Comparison of ENCODE assay signal across 30 cellular contexts in the genomic region with DNA sequence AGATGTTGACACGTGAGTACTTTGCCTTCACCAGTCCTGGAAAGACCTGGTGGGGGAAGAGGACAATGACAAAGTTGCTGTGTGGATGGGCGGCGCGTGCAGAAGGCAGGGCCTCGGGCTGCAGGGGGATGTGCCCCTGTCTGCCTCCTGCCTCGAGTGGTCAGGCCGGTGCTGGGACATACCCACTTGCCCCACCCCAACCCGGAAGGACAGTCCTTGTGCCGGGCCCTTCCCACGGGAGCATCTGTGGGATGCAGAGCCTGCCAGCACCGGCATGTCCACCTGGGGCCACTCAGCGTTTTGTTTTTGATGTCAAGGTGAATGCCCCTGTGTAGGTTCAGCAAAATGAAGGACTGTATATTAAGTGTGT.
DNase-seq lines count a peak whose midpoint lies in the region; ATAC-seq and TF ChIP-seq lines count a peak whose summit lies in the region.
"Had no signal": no experiment of that assay in that cellular context is flagged by ENCODE, and none has a peak within 500 bp of the region (broad histone marks: within the 10 kb centered on the region; RNA-seq: fewer than 3 reads in every experiment).

No MANE protein-coding gene starts in this region.

- H3K4me2 ChIP-seq in neuronal stem cell (ENCODE audit: insufficient read depth, low read length, poor library complexity, severe bottlenecking) = no peak overlapping the region
- H3K4me2 ChIP-seq: SK-N-SH had no signal

- no peak overlapping the region for H2AK5ac ChIP-seq in neuronal stem cell (ENCODE audit: low read depth, low read length)

- H3K4me3 Mint-ChIP-seq in endothelial cell (ENCODE audit: unreplicated experiment) = no peak overlapping the region
- H3K4me3 Mint-ChIP-seq: CD8-positive, alpha-beta T cell; HFFc6 had no signal

- DNase-seq in left ventricle myocardium superior = peak; percentile 23
- no peak for DNase-seq in cardiac septum (ENCODE audit: low spot score)
- no peak for DNase-seq in endothelial cell (ENCODE audit: low spot score)
- DNase-seq in neuronal stem cell (ENCODE audit: low spot score) = no peak
- DNase-seq in aorta = peak; percentile 38 to 65
- DNase-seq in NCI-H2029 treated with DMSO at 0.1 percent for 48 hours (lab: John Stamatoyannopoulos, UW) = no peak
- DNase-seq in NCI-H1694 treated with DMSO at 0.1 percent for 48 hours (lab: John Stamatoyannopoulos, UW) = no peak
- DNase-seq: CD8-positive, alpha-beta T cell; DMS79; EL; GDM1; GOT3; HFFc6; NCI-H1048; NCI-H1417; NCI-H1694; NCI-H2081 treated with DMSO at 0.1 percent for 48 hours; NCI-H2171; NCI-H226; NCI-H510A; NCI-H69; SK-N-SH had no signal

- no peak overlapping the region for H2BK12ac ChIP-seq in neuronal stem cell (ENCODE audit: low read length)

- intact Hi-C loops in left ventricle myocardium superior (cut with micrococcal nuclease) = no loop called here
- intact Hi-C loops in cardiac septum (cut with DNase I) = no loop called here
- intact Hi-C loops in aorta (cut with DNase I) = no loop called here

- H3K23ac ChIP-seq in neuronal stem cell (ENCODE audit: low read depth, low read length, poor library complexity) = peak overlapping the region; percentile 58

- H3K4me1 ChIP-seq in neuronal stem cell (ENCODE audit: control insufficient read depth in 2 of 2, insufficient read depth in 1 of 2, low read depth in 1 of 2, low read length in 2 of 2) = no peaks in the 10 kb centered on the region
- no peaks in the 10 kb centered on the region for H3K4me1 ChIP-seq in aorta (ENCODE audit: control insufficient read depth in 1 of 2, insufficient read depth in 2 of 2, low read length in 2 of 2)
- H3K4me1 ChIP-seq: Caco-2, HAP-1 had no signal

- H2AFZ ChIP-seq in neuronal stem cell (ENCODE audit: low read length) = no peak overlapping the region

- no peaks in the 10 kb centered on the region for H3K4me1 Mint-ChIP-seq in endothelial cell (ENCODE audit: unreplicated experiment)

- TF ChIP-seq CTCF in endothelial cell (IDR thresholded peaks at IDR 0.05; ENCODE audit: unreplicated experiment) = no peak

- H3K9me3 ChIP-seq in neuronal stem cell (replicated peaks in 1 of 2; ENCODE audit: control insufficient read depth in 2 of 2, insufficient read depth in 1 of 2, low read depth in 1 of 2, low read length in 2 of 2) (peaks cover 2 to 7% of the 10 kb centered on the region in 2 donors), aorta (ENCODE audit: control insufficient read depth, low read length) (no peaks in the 10 kb centered on the region)
- H3K9me3 ChIP-seq: Caco-2, HAP-1, SK-N-SH had no signal

- H4K8ac ChIP-seq in neuronal stem cell (ENCODE audit: low read depth, low read length) = no peak overlapping the region

- H3K4me3 ChIP-seq in neuronal stem cell (ENCODE audit: low read length in 2 of 2) (no peak overlapping the region), aorta (ENCODE audit: low read length in 2 of 2) (no peak overlapping the region)
- H3K4me3 ChIP-seq: GM12878, HAP-1 had no signal

- no peaks in the 10 kb centered on the region for H3K79me1 ChIP-seq in neuronal stem cell (ENCODE audit: low read depth, low read length)

- H2BK5ac ChIP-seq in neuronal stem cell (ENCODE audit: low read length) = no peak overlapping the region

- H3K27ac Mint-ChIP-seq in endothelial cell (ENCODE audit: unreplicated experiment) = peak overlapping the region; percentile 52
- H3K27ac Mint-ChIP-seq: CD8-positive, alpha-beta T cell; HFFc6 had no signal

- H3K36me3 ChIP-seq in neuronal stem cell (replicated peaks in 1 of 2; ENCODE audit: control insufficient read depth in 2 of 2, insufficient read depth in 2 of 2, low read length in 2 of 2) (no peaks in the 10 kb centered on the region), aorta (ENCODE audit: control insufficient read depth in 1 of 2, insufficient read depth in 2 of 2, low read length in 1 of 2) (no peaks in the 10 kb centered on the region)
- H3K36me3 ChIP-seq: HAP-1 had no signal

- H3K27me3 ChIP-seq in neuronal stem cell (ENCODE audit: control insufficient read depth in 3 of 3, insufficient read depth in 3 of 3, low read depth in 1 of 3, low read length in 3 of 3) (peaks cover 7 to 61% (median 17%) of the 10 kb centered on the region in 3 experiments), aorta (ENCODE audit: control insufficient read depth in 1 of 2, insufficient read depth in 2 of 2, low read length in 1 of 2) (no peaks in the 10 kb centered on the region)

- no peak overlapping the region for H3K4ac ChIP-seq in neuronal stem cell (ENCODE audit: low read length)

- H3K36me3 Mint-ChIP-seq in endothelial cell (ENCODE audit: low read depth, unreplicated experiment) = no peaks in the 10 kb centered on the region
- H3K36me3 Mint-ChIP-seq: CD8-positive, alpha-beta T cell had no signal

- no peak for ATAC-seq in left ventricle myocardium superior
- ATAC-seq in aorta (ENCODE audit: low FRiP score) = no peak
- no peak for ATAC-seq in HG03432 (IDR thresholded peaks at IDR 0.05; ENCODE audit: unreplicated experiment)
- ATAC-seq: CD8-positive, alpha-beta T cell; GM12878; Panc1 had no signal

- H2BK15ac ChIP-seq in neuronal stem cell (ENCODE audit: low read length) = no peak overlapping the region

- peak overlapping the region; percentile 31 for H3K18ac ChIP-seq in neuronal stem cell (ENCODE audit: low read length)

- H2BK120ac ChIP-seq in neuronal stem cell (ENCODE audit: low read depth, low read length) = no peak overlapping the region

- no CpG with 5 or more reads among the region's 12 CpGs for WGBS in neuronal stem cell (ENCODE audit: extremely low coverage in 2 of 2, insufficient read length in 2 of 2, insufficient replicate concordance in 1 of 2), 2 donors
- WGBS in aorta, 2 donors = 66 to 71% methylated on average over 12 of the region's 12 CpGs

- H4K91ac ChIP-seq in neuronal stem cell (ENCODE audit: low read depth, low read length, poor library complexity) = no peak overlapping the region

- H3K27ac ChIP-seq in neuronal stem cell (replicated peaks; ENCODE audit: low read length) (no peak overlapping the region), aorta (ENCODE audit: low read depth in 1 of 2, low read length in 2 of 2) (no peak overlapping the region)
- H3K27ac ChIP-seq: C4-2B, HL-60, RWPE1 had no signal

- H3K14ac ChIP-seq in neuronal stem cell (ENCODE audit: low read length) = no peak overlapping the region

- H3K9ac ChIP-seq in neuronal stem cell (ENCODE audit: low read depth, low read length, poor library complexity) = no peak overlapping the region
- H3K9ac ChIP-seq: SK-N-SH had no signal

- no peaks in the 10 kb centered on the region for H3K9me3 Mint-ChIP-seq in endothelial cell (ENCODE audit: unreplicated experiment)
- H3K9me3 Mint-ChIP-seq: CD8-positive, alpha-beta T cell; HFFc6 had no signal

- peaks cover 14% of the 10 kb centered on the region for H3K27me3 Mint-ChIP-seq in endothelial cell (ENCODE audit: unreplicated experiment)

Comparison
In these comparisons a context has a peak if more than half of its experiments do, and no peak if none do; other contexts are left out.
1. DNase-seq: peak in left ventricle myocardium superior (single experiment) and aorta (2 of 2); none in cardiac septum (single experiment), endothelial cell (single experiment), neuronal stem cell (single experiment), NCI-H2029 treated with DMSO at 0.1 percent for 48 hours (single experiment) and NCI-H1694 treated with DMSO at 0.1 percent for 48 hours (single experiment).